Comparison of ENCODE assay signal across 8 cellular contexts in genomic region chr20:57351042-57351783, GRCh38. TPM values are rescaled to one million over a fixed set of nuclear protein-coding genes. Genes with fewer than 3 reads are reported as not detected.
A peak's percentile ranks its signal among the peaks of the same experiment; 100 is the strongest.
DNase-seq lines count a peak whose midpoint lies in the region; ATAC-seq and TF ChIP-seq lines count a peak whose summit lies in the region.

A gene with protein sequence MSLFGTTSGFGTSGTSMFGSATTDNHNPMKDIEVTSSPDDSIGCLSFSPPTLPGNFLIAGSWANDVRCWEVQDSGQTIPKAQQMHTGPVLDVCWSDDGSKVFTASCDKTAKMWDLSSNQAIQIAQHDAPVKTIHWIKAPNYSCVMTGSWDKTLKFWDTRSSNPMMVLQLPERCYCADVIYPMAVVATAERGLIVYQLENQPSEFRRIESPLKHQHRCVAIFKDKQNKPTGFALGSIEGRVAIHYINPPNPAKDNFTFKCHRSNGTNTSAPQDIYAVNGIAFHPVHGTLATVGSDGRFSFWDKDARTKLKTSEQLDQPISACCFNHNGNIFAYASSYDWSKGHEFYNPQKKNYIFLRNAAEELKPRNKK (plus strand): TSS chr20:57351255. CDS start chr20:57354039, 2,784 bp downstream.

- no peak for TF ChIP-seq EP300 in Ishikawa (IDR thresholded peaks at IDR 0.05; ENCODE audit: borderline replicate concordance)

- DNase-seq in Caki2 (ENCODE audit: low read depth) (peak; percentile 88), OCI-M2 (lab: John Stamatoyannopoulos, UW; ENCODE audit: unreplicated experiment) (peak; percentile 37), activated T-cell treated with anti-CD3 and anti-CD28 coated beads for 4 hours (peak; percentile 86), epithelial cell of proximal tubule (ENCODE audit: low read depth) (peak; percentile 75), mucosa of gallbladder (ENCODE audit: low spot score) (peak; percentile 93)
- DNase-seq in stimulated activated CD8-positive, alpha-beta memory T cell treated with anti-CD3 and anti-CD28 coated beads, Interleukin-4, amount 100 ng/mL, for 24 hours (ENCODE audit: low read depth) = peak; percentile 86

- TF ChIP-seq RAD21 in Ishikawa (IDR thresholded peaks at IDR 0.05; ENCODE audit: low read depth) = no peak

- H3K4me3 ChIP-seq in epithelial cell of proximal tubule (ENCODE audit: low read depth, low read length) = peak within 1 kb of the TSS; percentile 100

- in situ Hi-C loops in Caki2 (cut with HindIII; ENCODE audit: low pct_unique_long_range_greater_than_20kb, low sequenced_read_pairs) = no loop called here

- ATAC-seq in GM21526 (IDR thresholded peaks at IDR 0.05; ENCODE audit: low FRiP score, unreplicated experiment) = peak; percentile 73

- no peak for TF ChIP-seq CTCF in epithelial cell of proximal tubule (conservative IDR thresholded peaks at IDR 0.05; ENCODE audit: low read depth, low read length)

TF ChIP-seq in Ishikawa, 13 proteins besides CTCF, POLR2A, EP300 and RAD21:
- peak; percentile 74 for TF ChIP-seq TAF1 (IDR thresholded peaks at IDR 0.05; ENCODE audit: low read depth)
- TF ChIP-seq FOXM1 (IDR thresholded peaks at IDR 0.05; ENCODE audit: borderline replicate concordance, low read depth) = no peak
- peak; percentile 77 for TF ChIP-seq YY1 (IDR thresholded peaks at IDR 0.05; ENCODE audit: low read depth)
- peak; percentile 89 for TF ChIP-seq MAX (IDR thresholded peaks at IDR 0.05)
- no peak for TF ChIP-seq EGR1 (IDR thresholded peaks at IDR 0.05)
- TF ChIP-seq, protein P1, sequence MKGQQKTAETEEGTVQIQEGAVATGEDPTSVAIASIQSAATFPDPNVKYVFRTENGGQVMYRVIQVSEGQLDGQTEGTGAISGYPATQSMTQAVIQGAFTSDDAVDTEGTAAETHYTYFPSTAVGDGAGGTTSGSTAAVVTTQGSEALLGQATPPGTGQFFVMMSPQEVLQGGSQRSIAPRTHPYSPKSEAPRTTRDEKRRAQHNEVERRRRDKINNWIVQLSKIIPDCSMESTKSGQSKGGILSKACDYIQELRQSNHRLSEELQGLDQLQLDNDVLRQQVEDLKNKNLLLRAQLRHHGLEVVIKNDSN (IDR thresholded peaks at IDR 0.05) = no peak

RNA-seq across cellular contexts. Expression of the gene that starts here (rescaled TPM):
- 101 and 105 TPM in 2 replicates for total RNA-seq in Caki2 (2014; rRNA removed; shearing (Covaris generic); ENCODE audit: low replicate concordance)
- 54.1 and 74.3 TPM in 2 replicates for total RNA-seq in epithelial cell of proximal tubule
- total RNA-seq in mucosa of gallbladder = 20.9 TPM

Comparison
In these comparisons a context has a peak if more than half of its experiments do, and no peak if none do; other contexts are left out.
1. Peak in every context shown above with its lines: DNase-seq, ATAC-seq and H3K4me3 ChIP-seq.
2. DNase-seq: peak in every context shown above with its lines; median percentile 93 in mucosa of gallbladder; 88 in Caki2; 86 in activated T-cell treated with anti-CD3 and anti-CD28 coated beads for 4 hours; 86 in stimulated activated CD8-positive, alpha-beta memory T cell treated with anti-CD3 and anti-CD28 coated beads, Interleukin-4, amount 100 ng/mL, for 24 hours; 75 in epithelial cell of proximal tubule; 37 in OCI-M2.